In the genomic region with DNA sequence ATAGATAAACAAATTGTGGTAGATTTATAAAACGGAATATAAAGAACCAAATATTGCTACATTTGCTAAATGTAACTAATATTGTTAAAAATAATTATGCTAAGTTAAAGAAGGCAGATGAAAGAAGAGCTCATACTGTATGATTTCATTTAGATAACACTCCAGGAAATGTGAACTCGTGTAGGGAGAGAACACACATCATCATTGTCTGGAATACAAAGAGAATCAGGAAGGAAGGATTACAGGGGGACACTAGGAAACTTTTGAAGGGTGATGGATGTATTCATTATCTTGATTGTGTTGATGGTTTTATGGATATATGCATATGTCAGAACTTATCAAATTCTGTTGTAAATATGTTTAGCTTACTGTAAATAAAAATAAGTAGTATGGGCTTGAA, we compare ENCODE assay signal across 18 cellular contexts.
"Had no signal": no experiment of that assay in that cellular context is flagged by ENCODE, and none has a peak within 500 bp of the region (broad histone marks: within the 10 kb centered on the region; RNA-seq: fewer than 3 reads in every experiment).

No MANE protein-coding gene starts in this region.

- H3K36me3 ChIP-seq: cardiac muscle cell, esophagus squamous epithelium, left ventricle myocardium inferior had no signal

- DNase-seq: activated CD4-positive, alpha-beta T cell treated with anti-CD3 and anti-CD28 coated beads, Interleukin-2, amount 50 U/mL, for 4 hours; activated CD4-positive, CD25-positive, alpha-beta regulatory T cell treated with anti-CD3 and anti-CD28 coated beads, Interleukin-2, amount 50 U/mL, for 72 hours; activated naive CD4-positive, alpha-beta T cell treated with anti-CD3 and anti-CD28 coated beads for 36 hours; activated T-cell treated with anti-CD3 and anti-CD28 coated beads for 4 hours; esophagus squamous epithelium; hippocampal formation; kidney; left ventricle myocardium inferior; natural killer cell; nucleus accumbens; right cardiac atrium; stimulated activated CD4-positive, alpha-beta T cell treated with anti-CD3 and anti-CD28 coated beads, Interleukin-4, amount 100 ng/mL, for 4 hours; stimulated activated CD8-positive, alpha-beta memory T cell treated with anti-CD3 and anti-CD28 coated beads, Interleukin-4, amount 100 ng/mL, for 48 hours had no signal

- ATAC-seq: natural killer cell, right cardiac atrium had no signal

- H3K27me3 ChIP-seq: cardiac muscle cell, esophagus squamous epithelium had no signal

- H3K4me3 ChIP-seq: cardiac muscle cell, esophagus squamous epithelium, left ventricle myocardium inferior, skin epidermis had no signal

- H3K9me3 ChIP-seq: esophagus squamous epithelium had no signal

- H3K27ac ChIP-seq: cardiac muscle cell, esophagus squamous epithelium, left ventricle myocardium inferior, skin epidermis had no signal

- H3K4me1 ChIP-seq: left ventricle myocardium inferior had no signal

- H3K9me3 Mint-ChIP-seq: activated naive CD4-positive, alpha-beta T cell treated with anti-CD3 and anti-CD28 coated beads for 36 hours; natural killer cell; stimulated activated naive CD8-positive, alpha-beta T cell treated with anti-CD3 and anti-CD28 coated beads, Interleukin-15, Interleukin-2, amounts not matched to agents 100 ng/mL and 50 ng/mL, for 24 hours; type B pancreatic cell had no signal

- H3K27me3 Mint-ChIP-seq: progenitor cell of endocrine pancreas; stimulated activated naive CD8-positive, alpha-beta T cell treated with anti-CD3 and anti-CD28 coated beads, Interleukin-15, Interleukin-2, amounts not matched to agents 100 ng/mL and 50 ng/mL, for 24 hours; type B pancreatic cell had no signal

- H3K36me3 Mint-ChIP-seq: natural killer cell, type B pancreatic cell had no signal

- H3K27ac Mint-ChIP-seq: activated naive CD4-positive, alpha-beta T cell treated with anti-CD3 and anti-CD28 coated beads for 36 hours; natural killer cell; progenitor cell of endocrine pancreas; stimulated activated naive CD8-positive, alpha-beta T cell treated with anti-CD3 and anti-CD28 coated beads, Interleukin-15, Interleukin-2, amounts not matched to agents 100 ng/mL and 50 ng/mL, for 24 hours; type B pancreatic cell had no signal

- H3K4me3 Mint-ChIP-seq: activated naive CD4-positive, alpha-beta T cell treated with anti-CD3 and anti-CD28 coated beads for 36 hours; natural killer cell; stimulated activated naive CD8-positive, alpha-beta T cell treated with anti-CD3 and anti-CD28 coated beads, Interleukin-15, Interleukin-2, amounts not matched to agents 100 ng/mL and 50 ng/mL, for 24 hours had no signal
